Comparison of ENCODE assay signal across 16 cellular contexts in the genomic region with DNA sequence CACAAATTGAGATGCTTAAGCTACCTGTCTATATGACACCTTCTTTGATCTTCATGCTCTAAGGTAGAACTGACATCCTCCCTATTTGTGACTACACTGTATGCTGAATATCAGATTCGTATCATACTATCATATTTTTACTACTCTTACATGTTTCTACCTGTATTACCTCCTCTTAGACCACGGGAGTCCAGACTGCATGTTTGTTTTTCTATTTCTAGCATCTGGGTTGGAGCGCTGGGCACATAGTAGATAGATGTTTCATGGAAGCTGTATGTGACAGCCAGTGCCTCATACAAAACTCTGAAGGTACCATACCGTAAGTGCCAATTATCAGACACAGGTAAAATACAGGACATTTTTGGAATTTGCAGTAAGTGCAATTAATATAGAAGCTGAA. TPM values are rescaled to one million over a fixed set of nuclear protein-coding genes. Genes with fewer than 3 reads are reported as not detected.
A peak's percentile ranks its signal among the peaks of the same experiment; 100 is the strongest.
DNase-seq lines count a peak whose midpoint lies in the region; ATAC-seq and TF ChIP-seq lines count a peak whose summit lies in the region.
"Had no signal": no experiment of that assay in that cellular context is flagged by ENCODE, and none has a peak within 500 bp of the region (broad histone marks: within the 10 kb centered on the region; RNA-seq: fewer than 3 reads in every experiment).

No MANE protein-coding gene starts in this region.

- CTCF ChIA-PET in CD4-positive, alpha-beta memory T cell (lab: Charles Lee; ENCODE audit: partially characterized antibody): interaction anchor here (0.9 to 1.8 kb wide), 3 partner anchors 10 to 151 kb away, joined by 3 to 4 read pairs (median 3); no protein-coding TSS in a partner anchor
- CTCF ChIA-PET in IMR-90 (lab: Yijun Ruan, JAX): no interaction called here

- TF ChIP-seq CTCF in IMR-90 (conservative IDR thresholded peaks at IDR 0.05; ENCODE audit: low read depth, low read length): no peak
- no peak for TF ChIP-seq CTCF in breast epithelium (IDR thresholded peaks at IDR 0.05)

- H2BK120ac ChIP-seq in IMR-90 (ENCODE audit: low read depth, low read length): peak overlapping the region; percentile 86; the same call in 1 of the 2 replicates

- H3K27me3 Mint-ChIP-seq in CD4-positive, alpha-beta memory T cell: no peaks in the 10 kb centered on the region
- H3K27me3 Mint-ChIP-seq in naive B cell: no peaks in the 10 kb centered on the region
- H3K27me3 Mint-ChIP-seq: activated B cell treated with CpG ODN at 0.5 μM for 24 hours had no signal

- peaks cover 3 to 17% of the 10 kb centered on the region in 2 donors for H3K36me3 Mint-ChIP-seq in CD4-positive, alpha-beta memory T cell
- peaks cover 36 to 56% of the 10 kb centered on the region in 2 donors for H3K36me3 Mint-ChIP-seq in naive B cell

- H3K79me1 ChIP-seq in IMR-90 (ENCODE audit: low read depth in 1 of 2, low read length in 2 of 2): peaks cover 18 to 34% of the 10 kb centered on the region in 2 experiments

- TF ChIP-seq RAD21 in IMR-90 (IDR thresholded peaks at IDR 0.05; ENCODE audit: low read length): no peak

- DNase-seq in CD4-positive, alpha-beta memory T cell: no peak
- DNase-seq in IMR-90 (no peak), breast epithelium (ENCODE audit: low spot score in 2 of 2) (no peak), naive B cell (no peak), mucosa of gallbladder (ENCODE audit: low spot score) (no peak), HAP-1 (ENCODE audit: low spot score in 2 of 2) (no peak), NCI-H82 treated with DMSO at 0.1 percent for 48 hours (lab: John Stamatoyannopoulos, UW; ENCODE audit: unreplicated experiment) (no peak)
- DNase-seq: activated B cell treated with CpG ODN at 0.5 μM for 24 hours; activated T-cell treated with anti-CD3 and anti-CD28 coated beads, Interleukin-2, amount 50 U/mL, for 1 hour; BE2C; EL; foreskin fibroblast; H9; NCI-H1105 had no signal

- TF ChIP-seq POLR2A in IMR-90 (IDR thresholded peaks at IDR 0.05; ENCODE audit: low read depth, low read length): no peak
- no peak for TF ChIP-seq POLR2A in breast epithelium (IDR thresholded peaks at IDR 0.05)

- no peaks in the 10 kb centered on the region for H3K9me3 ChIP-seq in CD4-positive, alpha-beta memory T cell (ENCODE audit: control insufficient read depth in 1 of 2, low read length in 2 of 2)
- no peaks in the 10 kb centered on the region; the same call in 1 of the 2 replicates for H3K9me3 ChIP-seq in IMR-90 (ENCODE audit: control insufficient read depth, insufficient read depth, low read length)
- peaks cover 0 to 11% of the 10 kb centered on the region in 2 donors for H3K9me3 ChIP-seq in breast epithelium
- peaks cover 4% of the 10 kb centered on the region; the same call in 1 of the 2 replicates for H3K9me3 ChIP-seq in HAP-1

- H4K5ac ChIP-seq in IMR-90 (ENCODE audit: low read depth, low read length): peak overlapping the region; percentile 70; the same call in 1 of the 2 replicates

- no peak overlapping the region for H3K27ac ChIP-seq in CD4-positive, alpha-beta memory T cell (ENCODE audit: low read depth, low read length)
- H3K27ac ChIP-seq in IMR-90 (ENCODE audit: insufficient read depth, low read length): no peak overlapping the region
- peak overlapping the region; percentile 15 to 67 for H3K27ac ChIP-seq in breast epithelium
- H3K27ac ChIP-seq: parathyroid adenoma had no signal

- no peak overlapping the region for H3K9ac ChIP-seq in IMR-90 (ENCODE audit: low read depth, low read length)
- H3K9ac ChIP-seq: parathyroid adenoma had no signal

- POLR2A ChIA-PET in CD4-positive, alpha-beta memory T cell (lab: Charles Lee; ENCODE audit: partially characterized antibody): interaction anchor here (1.6 to 1.8 kb wide), 3 partner anchors 48 to 305 kb away, joined by 3 to 12 read pairs (median 4); partner anchors contain the start of genes ATP10D, COMMD8 and CORIN
- POLR2A ChIA-PET in IMR-90 (lab: Charles Lee; ENCODE audit: unreplicated experiment): no interaction called here

- peak overlapping the region; percentile 20; the same call in 2 of the 3 replicates for H2BK15ac ChIP-seq in IMR-90 (ENCODE audit: low read depth, low read length)

- H4K8ac ChIP-seq in IMR-90 (ENCODE audit: low read depth in 2 of 2, low read length in 2 of 2): peak overlapping the region; percentile 42 to 84; a peak in 3 of 4 replicates

- dilution Hi-C loops in IMR-90 (cut with HindIII; ENCODE audit: low sequenced_read_pairs, unreplicated experiment): no loop called here

- peaks cover 35 to 47% (median 43%) of the 10 kb centered on the region in 4 donors for H3K4me1 Mint-ChIP-seq in CD4-positive, alpha-beta memory T cell
- peaks cover 40 to 66% (median 59%) of the 10 kb centered on the region in 3 donors for H3K4me1 Mint-ChIP-seq in naive B cell

- peak overlapping the region; percentile 47; the same call in 1 of the 2 replicates for H2AK5ac ChIP-seq in IMR-90 (ENCODE audit: low read depth, low read length)

- peak overlapping the region; percentile 57; the same call in 1 of the 2 replicates for H2BK20ac ChIP-seq in IMR-90 (ENCODE audit: low read depth, low read length)

- peaks cover 2% of the 10 kb centered on the region; the same call in 1 of the 2 replicates for H3K9me1 ChIP-seq in IMR-90 (ENCODE audit: insufficient read depth, low read length)

- no peak overlapping the region for H3K4me2 ChIP-seq in IMR-90 (ENCODE audit: low read depth, low read length)

- 0 out of 2 replicates have a peak overlapping the region, but pooled peaks have one; percentile 23 for H3K18ac ChIP-seq in IMR-90 (ENCODE audit: low read depth, low read length)

- no peak overlapping the region; the same call in 1 of the 2 replicates for H3K23ac ChIP-seq in IMR-90 (ENCODE audit: low read depth, low read length)

- H3K36me3 ChIP-seq in CD4-positive, alpha-beta memory T cell (ENCODE audit: insufficient read depth, low read length): no peaks in the 10 kb centered on the region
- peaks cover 4% of the 10 kb centered on the region for H3K36me3 ChIP-seq in IMR-90 (ENCODE audit: control insufficient read depth, insufficient read depth, low read length)
- no peaks in the 10 kb centered on the region for H3K36me3 ChIP-seq in breast epithelium
- peaks cover 61% of the 10 kb centered on the region for H3K36me3 ChIP-seq in HAP-1 (replicated peaks)
- H3K36me3 ChIP-seq: BE2C had no signal

- WGBS in IMR-90 (ENCODE audit: extremely low coverage in 2 of 2, insufficient read length in 1 of 2), 2 experiments: no CpG with 5 or more reads among the region's 4 CpGs

- in situ Hi-C loops in IMR-90 (cut with MboI; ENCODE audit: low sequenced_read_pairs): no loop called here
- in situ Hi-C loops in HAP-1 (cut with MboI; ENCODE audit: low sequenced_read_pairs): no loop called here

- H2AFZ ChIP-seq in IMR-90 (replicated peaks; ENCODE audit: low read length, poor library complexity): no peak overlapping the region
- H2AFZ ChIP-seq: parathyroid adenoma had no signal

- H3K4me3 ChIP-seq in CD4-positive, alpha-beta memory T cell (ENCODE audit: low read length in 2 of 2): no peak overlapping the region
- H3K4me3 ChIP-seq in IMR-90 (ENCODE audit: insufficient read depth, low read depth, low read length): no peak overlapping the region
- H3K4me3 ChIP-seq in breast epithelium: no peak overlapping the region
- no peak overlapping the region for H3K4me3 ChIP-seq in HAP-1

- BruUV-seq in IMR-90 (replicated peaks; lab: Mats Ljungman, UMichigan): no TSS peak

- H3K4me3 Mint-ChIP-seq in CD4-positive, alpha-beta memory T cell: peak overlapping the region in 7 of 8 donors; percentile 18 to 82 (median 69)
- peak overlapping the region in 5 of 8 donors; percentile 27 to 63 (median 57) for H3K4me3 Mint-ChIP-seq in naive B cell
- H3K4me3 Mint-ChIP-seq: H9 had no signal

- peak overlapping the region; percentile 81; the same call in 1 of the 2 replicates for H3K4ac ChIP-seq in IMR-90 (ENCODE audit: low read depth, low read length)

- peaks cover 0 to 19% (median 5%) of the 10 kb centered on the region in 8 donors for H3K9me3 Mint-ChIP-seq in CD4-positive, alpha-beta memory T cell
- peaks cover 0 to 14% (median 3%) of the 10 kb centered on the region in 7 donors for H3K9me3 Mint-ChIP-seq in naive B cell

- intact Hi-C loops in CD4-positive, alpha-beta memory T cell (cut with micrococcal nuclease): loop anchor here (5.0 kb wide), 1 partner anchor 45 kb away; the partner anchor contains the start of gene ATP10D
- intact Hi-C loops in IMR-90 (cut with micrococcal nuclease): loop anchor here (5.0 kb wide), 1 partner anchor 45 kb away; the partner anchor contains the start of gene ATP10D
- intact Hi-C loops in breast epithelium (cut with DNase I; ENCODE audit: low total_unique reads): no loop called here

- H3K56ac ChIP-seq in IMR-90 (ENCODE audit: extremely low read depth, insufficient read depth, low read length): no peak overlapping the region

- no peaks in the 10 kb centered on the region for H4K20me1 ChIP-seq in IMR-90 (ENCODE audit: insufficient read depth, low read length)

- peak overlapping the region; percentile 75; the same call in 1 of the 2 replicates for H3K14ac ChIP-seq in IMR-90 (replicated peaks; ENCODE audit: low read depth, low read length)

- peak overlapping the region in 6 of 7 donors; percentile 1 to 84 (median 68) for H3K27ac Mint-ChIP-seq in CD4-positive, alpha-beta memory T cell
- peak overlapping the region in 4 of 6 donors; percentile 3 to 68 (median 22) for H3K27ac Mint-ChIP-seq in naive B cell
- H3K27ac Mint-ChIP-seq: activated B cell treated with CpG ODN at 0.5 μM for 24 hours had no signal

- H3K4me1 ChIP-seq in CD4-positive, alpha-beta memory T cell (ENCODE audit: insufficient read depth, low read length): peaks cover 40% of the 10 kb centered on the region
- peaks cover 13% of the 10 kb centered on the region for H3K4me1 ChIP-seq in IMR-90 (ENCODE audit: control insufficient read depth, insufficient read depth, low read length)
- no peaks in the 10 kb centered on the region for H3K4me1 ChIP-seq in breast epithelium
- peaks cover 16% of the 10 kb centered on the region for H3K4me1 ChIP-seq in HAP-1
- H3K4me1 ChIP-seq: parathyroid adenoma had no signal

- H4K91ac ChIP-seq in IMR-90 (ENCODE audit: insufficient read depth, low read depth, low read length): no peak overlapping the region

- H2AK9ac ChIP-seq in IMR-90 (replicated peaks; ENCODE audit: low read depth, low read length, poor library complexity): no peak overlapping the region

- peak overlapping the region; percentile 93 for H2BK5ac ChIP-seq in IMR-90 (ENCODE audit: low read depth, low read length, poor library complexity, severe bottlenecking)

- H3K27me3 ChIP-seq in CD4-positive, alpha-beta memory T cell (ENCODE audit: insufficient read depth, low read length): no peaks in the 10 kb centered on the region
- no peaks in the 10 kb centered on the region for H3K27me3 ChIP-seq in IMR-90 (ENCODE audit: control insufficient read depth, insufficient read depth, low read length)
- H3K27me3 ChIP-seq in breast epithelium: no peaks in the 10 kb centered on the region
- no peaks in the 10 kb centered on the region for H3K27me3 ChIP-seq in HAP-1 (ENCODE audit: low read depth)
- H3K27me3 ChIP-seq: BE2C had no signal

- no peak for ATAC-seq in IMR-90 (ENCODE audit: low read depth)
- no peak for ATAC-seq in naive B cell (ENCODE audit: low read depth in 2 of 2)
- no peak for ATAC-seq in GM19351 (IDR thresholded peaks at IDR 0.05; ENCODE audit: unreplicated experiment)

RNA-seq across cellular contexts. Expression of gene ATP10D, which starts 47.6 kb away (rescaled TPM):
- 1 to 10 TPM; 3.1 to 4.2 TPM for total RNA-seq in CD4-positive, alpha-beta memory T cell
- polyA plus RNA-seq in CD4-positive, alpha-beta memory T cell: 1 to 10 TPM; 2.0 to 2.7 TPM
- total RNA-seq in IMR-90 (2012; rRNA removed) (90.3 and 135 TPM in 2 replicates), breast epithelium (10 to 100 TPM; 13.3 to 26.2 (median 15.7) TPM), mucosa of gallbladder (35.8 TPM)
- polyA plus RNA-seq in IMR-90 (2012; rRNA removed) (26.1 and 28.9 TPM in 2 replicates), naive B cell (ENCODE audit: low read depth in 6 of 6) (10 to 100 TPM; 21.5 to 70.9 (median 43.8) TPM)
- 15.2 and 42.0 TPM in 2 replicates for polyA plus RNA-seq in IMR-90 (2012; cell fraction: cytosol; rRNA removed)
- 19.7 and 67.8 TPM in 2 replicates for polyA plus RNA-seq in IMR-90 (2012; cell fraction: nucleus; rRNA removed; ENCODE audit: low replicate concordance)

Comparison
In these comparisons a context has a peak if more than half of its experiments do, and no peak if none do; other contexts are left out.
1. H3K27ac ChIP-seq: peak in breast epithelium (2 of 2); none in CD4-positive, alpha-beta memory T cell (single experiment) and IMR-90 (single experiment).